In the genomic region with DNA sequence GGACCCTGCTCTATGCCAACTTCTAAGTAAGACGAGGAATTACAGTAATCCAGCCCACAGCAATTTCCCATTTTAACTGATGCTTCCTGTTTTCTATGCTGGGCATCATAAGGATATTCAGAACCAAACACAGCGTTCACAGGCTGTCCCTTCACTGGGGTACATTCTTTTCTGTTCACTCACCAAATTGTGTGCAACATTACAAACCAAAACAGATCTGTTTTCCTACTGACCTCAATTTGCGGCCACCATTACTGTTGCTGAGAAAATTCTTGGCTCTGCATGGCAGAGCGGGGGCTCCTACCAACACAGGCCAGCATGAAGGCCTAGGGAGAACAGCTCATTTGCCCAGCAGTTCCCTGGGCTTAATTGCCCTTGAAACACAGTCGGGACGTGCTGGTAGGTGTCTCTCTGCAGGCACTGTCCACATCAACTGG, we compare ENCODE assay signal across 11 cellular contexts.
DNase-seq lines count a peak whose midpoint lies in the region; ATAC-seq and TF ChIP-seq lines count a peak whose summit lies in the region.
"Had no signal": no experiment of that assay in that cellular context is flagged by ENCODE, and none has a peak within 500 bp of the region (broad histone marks: within the 10 kb centered on the region; RNA-seq: fewer than 3 reads in every experiment).

No MANE protein-coding gene starts in this region.

- TF ChIP-seq CTCF in nephron (IDR thresholded peaks at IDR 0.05; ENCODE audit: unreplicated experiment in 3 of 3), result no peak
- no peak for TF ChIP-seq CTCF in CD4-positive, alpha-beta T cell (IDR thresholded peaks at IDR 0.05)

- intact Hi-C loops in CD4-positive, alpha-beta T cell (cut with DNase I, micrococcal nuclease), result no loop called here

- no peak for ATAC-seq in stimulated activated naive CD8-positive, alpha-beta T cell treated with anti-CD3 and anti-CD28 coated beads, Interleukin-15, amount 100 ng/mL, for 72 hours
- ATAC-seq in CD4-positive, alpha-beta T cell (ENCODE audit: poor library complexity), result no peak

- H3K9me3 ChIP-seq in CD4-positive, alpha-beta T cell (ENCODE audit: control insufficient read depth, low read length), result no peaks in the 10 kb centered on the region

- CTCF ChIA-PET in CD4-positive, alpha-beta T cell (lab: Charles Lee), result no interaction called here

- H3K27me3 Mint-ChIP-seq in nephron (ENCODE audit: low read depth), result no peaks in the 10 kb centered on the region
- no peaks in the 10 kb centered on the region for H3K27me3 Mint-ChIP-seq in stimulated activated naive CD8-positive, alpha-beta T cell treated with anti-CD3 and anti-CD28 coated beads, Interleukin-15, amount 100 ng/mL, for 72 hours
- H3K27me3 Mint-ChIP-seq in CD4-positive, alpha-beta T cell, result no peaks in the 10 kb centered on the region
- H3K27me3 Mint-ChIP-seq: central memory CD8-positive, alpha-beta T cell had no signal

- H3K4me3 Mint-ChIP-seq in nephron, result no peak overlapping the region
- no peak overlapping the region for H3K4me3 Mint-ChIP-seq in stimulated activated naive CD8-positive, alpha-beta T cell treated with anti-CD3 and anti-CD28 coated beads, Interleukin-15, amount 100 ng/mL, for 72 hours
- H3K4me3 Mint-ChIP-seq in CD4-positive, alpha-beta T cell, result no peak overlapping the region
- H3K4me3 Mint-ChIP-seq: central memory CD8-positive, alpha-beta T cell had no signal

- H3K4me1 Mint-ChIP-seq in nephron, result peaks cover 38% of the 10 kb centered on the region
- H3K4me1 Mint-ChIP-seq in stimulated activated naive CD8-positive, alpha-beta T cell treated with anti-CD3 and anti-CD28 coated beads, Interleukin-15, amount 100 ng/mL, for 72 hours, result peaks cover 50% of the 10 kb centered on the region
- H3K4me1 Mint-ChIP-seq in CD4-positive, alpha-beta T cell (ENCODE audit: low read depth), result peaks cover 32% of the 10 kb centered on the region

- no peaks in the 10 kb centered on the region for H3K27me3 ChIP-seq in CD4-positive, alpha-beta T cell (ENCODE audit: control insufficient read depth, insufficient read depth, low read length)

- peak overlapping the region; percentile 11 to 41 (median 28) for H3K27ac Mint-ChIP-seq in nephron
- peak overlapping the region in 1 of 2 donors; percentile 93 for H3K27ac Mint-ChIP-seq in stimulated activated naive CD8-positive, alpha-beta T cell treated with anti-CD3 and anti-CD28 coated beads, Interleukin-15, amount 100 ng/mL, for 72 hours
- H3K27ac Mint-ChIP-seq in CD4-positive, alpha-beta T cell, result no peak overlapping the region

- H3K27ac ChIP-seq in CD4-positive, alpha-beta T cell (ENCODE audit: low read depth, low read length), result no peak overlapping the region

- H3K9me3 Mint-ChIP-seq in nephron, result no peaks in the 10 kb centered on the region
- no peaks in the 10 kb centered on the region for H3K9me3 Mint-ChIP-seq in stimulated activated naive CD8-positive, alpha-beta T cell treated with anti-CD3 and anti-CD28 coated beads, Interleukin-15, amount 100 ng/mL, for 72 hours
- H3K9me3 Mint-ChIP-seq in CD4-positive, alpha-beta T cell, result no peaks in the 10 kb centered on the region
- H3K9me3 Mint-ChIP-seq: central memory CD8-positive, alpha-beta T cell had no signal

- peak; percentile 85 for DNase-seq in AG08395 (ENCODE audit: low spot score)
- DNase-seq in NCI-H2227 (lab: John Stamatoyannopoulos, UW; ENCODE audit: unreplicated experiment), result peak; percentile 58
- DNase-seq in dermis blood vessel endothelial cell, result peak; percentile 83
- DNase-seq in stimulated activated naive CD8-positive, alpha-beta T cell treated with anti-CD3 and anti-CD28 coated beads, Interleukin-15, amount 100 ng/mL, for 72 hours, result no peak
- no peak for DNase-seq in CD4-positive, alpha-beta T cell
- DNase-seq in NCI-H82 treated with DMSO at 0.1 percent for 48 hours (lab: John Stamatoyannopoulos, UW; ENCODE audit: unreplicated experiment), result no peak
- no peak for DNase-seq in NCI-H1048 (lab: John Stamatoyannopoulos, UW)
- DNase-seq: Kasumi-1, T1000 had no signal

- POLR2A ChIA-PET in CD4-positive, alpha-beta T cell (lab: Charles Lee), result no interaction called here

- no peaks in the 10 kb centered on the region for H3K36me3 Mint-ChIP-seq in nephron (ENCODE audit: low read depth)
- no peaks in the 10 kb centered on the region for H3K36me3 Mint-ChIP-seq in CD4-positive, alpha-beta T cell (ENCODE audit: low read depth)

Comparison
In these comparisons a context has a peak if more than half of its experiments do, and no peak if none do; other contexts are left out.
1. DNase-seq: peak in AG08395 (single experiment), NCI-H2227 (single experiment) and dermis blood vessel endothelial cell (single experiment); none in stimulated activated naive CD8-positive, alpha-beta T cell treated with anti-CD3 and anti-CD28 coated beads, Interleukin-15, amount 100 ng/mL, for 72 hours (0 of 2), CD4-positive, alpha-beta T cell (0 of 10), NCI-H82 treated with DMSO at 0.1 percent for 48 hours (single experiment) and NCI-H1048 (single experiment).